14 cellular contexts compared by ENCODE assay signal in the genomic region with DNA sequence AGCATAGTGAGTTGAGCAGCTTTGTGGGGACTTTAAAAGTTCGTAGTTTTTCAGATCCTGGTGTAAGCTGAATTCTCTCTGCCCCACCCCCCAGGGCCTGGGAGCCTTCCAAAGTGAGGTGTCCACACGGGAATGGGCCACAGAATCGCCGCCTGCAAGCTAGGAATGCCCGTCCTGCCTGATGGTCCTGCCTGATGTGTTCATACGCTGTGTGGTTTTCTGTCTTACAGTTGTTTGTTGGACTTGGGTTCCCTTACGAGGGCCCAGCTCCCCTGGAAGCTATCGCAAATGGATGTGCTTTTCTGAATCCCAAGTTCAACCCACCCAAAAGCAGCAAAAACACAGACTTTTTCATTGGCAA.
DNase-seq lines count a peak whose midpoint lies in the region; ATAC-seq and TF ChIP-seq lines count a peak whose summit lies in the region.
"Had no signal": no experiment of that assay in that cellular context is flagged by ENCODE, and none has a peak within 500 bp of the region (broad histone marks: within the 10 kb centered on the region; RNA-seq: fewer than 3 reads in every experiment).

No MANE protein-coding gene starts in this region.

- H4K8ac ChIP-seq in mesenchymal stem cell (ENCODE audit: low read length), result peak overlapping the region; percentile 45

- H4K20me1 ChIP-seq in KMS-11 (ENCODE audit: insufficient read depth), result no peaks in the 10 kb centered on the region

- H3K27ac ChIP-seq in KMS-11 (peak overlapping the region; percentile 85), mesenchymal stem cell (ENCODE audit: low read length, poor library complexity, severe bottlenecking) (no peak overlapping the region), uterus (no peak overlapping the region)
- H3K27ac ChIP-seq: ascending aorta, epithelial cell of prostate had no signal

- no peak for TF ChIP-seq POLR2A in uterus (IDR thresholded peaks at IDR 0.05)

- H3K4me2 ChIP-seq in KMS-11 (peak overlapping the region; percentile 91), mesenchymal stem cell (ENCODE audit: low read length, poor library complexity, severe bottlenecking) (no peak overlapping the region)

- H2BK5ac ChIP-seq in mesenchymal stem cell (ENCODE audit: low read depth, low read length, poor library complexity, severe bottlenecking), result no peak overlapping the region

- H3K14ac ChIP-seq in mesenchymal stem cell (ENCODE audit: low read length in 2 of 2), result peak overlapping the region in 1 of 2 experiments; percentile 9

- H3K36me3 ChIP-seq in KMS-11 (ENCODE audit: insufficient read depth), result no peaks in the 10 kb centered on the region
- no peaks in the 10 kb centered on the region for H3K36me3 ChIP-seq in mesenchymal stem cell (ENCODE audit: control insufficient read depth in 1 of 2, insufficient read depth in 2 of 2, low read depth in 1 of 2, low read length in 2 of 2)
- no peaks in the 10 kb centered on the region for H3K36me3 ChIP-seq in uterus
- H3K36me3 ChIP-seq: ascending aorta, thyroid gland had no signal

- H3K36me3 Mint-ChIP-seq in T-helper 17 cell (ENCODE audit: low read depth), result peaks cover 3% of the 10 kb centered on the region
- H3K36me3 Mint-ChIP-seq in type B pancreatic cell, result no peaks in the 10 kb centered on the region

- H3K4me1 ChIP-seq in KMS-11 (ENCODE audit: low read depth, poor library complexity, severe bottlenecking), result peaks cover 58% of the 10 kb centered on the region
- H3K4me1 ChIP-seq in mesenchymal stem cell (ENCODE audit: control insufficient read depth, insufficient read depth, low read depth, low read length), result peaks cover 5% of the 10 kb centered on the region
- no peaks in the 10 kb centered on the region for H3K4me1 ChIP-seq in uterus

- H3K27ac Mint-ChIP-seq in T-helper 17 cell (peak overlapping the region; percentile 93), type B pancreatic cell (peak overlapping the region; percentile 39)
- H3K27ac Mint-ChIP-seq: activated naive CD4-positive, alpha-beta T cell treated with anti-CD3 and anti-CD28 coated beads, Interleukin-2, amount 50 U/mL, for 24 hours had no signal

- no peak overlapping the region for H3K18ac ChIP-seq in mesenchymal stem cell (ENCODE audit: low read depth in 1 of 2, low read length in 2 of 2)

- no peaks in the 10 kb centered on the region for H3K9me3 ChIP-seq in T-helper 17 cell (ENCODE audit: control insufficient read depth, low read length, poor library complexity, severe bottlenecking)
- H3K9me3 ChIP-seq in mesenchymal stem cell (ENCODE audit: control insufficient read depth, low read length), result no peaks in the 10 kb centered on the region
- H3K9me3 ChIP-seq in uterus, result no peaks in the 10 kb centered on the region
- H3K9me3 ChIP-seq: ascending aorta, heart left ventricle, spleen, thyroid gland had no signal

- H3K4me1 Mint-ChIP-seq in T-helper 17 cell, result peaks cover 48% of the 10 kb centered on the region
- H3K4me1 Mint-ChIP-seq in type B pancreatic cell (ENCODE audit: unreplicated experiment), result peaks cover 17% of the 10 kb centered on the region

- H3K27me3 Mint-ChIP-seq in T-helper 17 cell (no peaks in the 10 kb centered on the region), type B pancreatic cell (no peaks in the 10 kb centered on the region)
- H3K27me3 Mint-ChIP-seq: activated naive CD4-positive, alpha-beta T cell treated with anti-CD3 and anti-CD28 coated beads, Interleukin-2, amount 50 U/mL, for 24 hours; activated T-helper 17 cell treated with anti-CD3 and anti-CD28 coated beads, Interleukin-2, amount 50 U/mL, for 72 hours had no signal

- H3K23ac ChIP-seq in mesenchymal stem cell (ENCODE audit: low read length in 2 of 2), result no peak overlapping the region

- peak overlapping the region; percentile 77 for H4K91ac ChIP-seq in mesenchymal stem cell (ENCODE audit: low read length)

- H3K79me1 ChIP-seq in mesenchymal stem cell (replicated peaks; ENCODE audit: low read length, poor library complexity, severe bottlenecking), result peaks cover 1% of the 10 kb centered on the region

- 87% methylated on average over 8 of the region's 8 CpGs for WGBS in mesenchymal stem cell

- no peak overlapping the region for H3K4me3 ChIP-seq in KMS-11 (IDR thresholded peaks at IDR 0.05; ENCODE audit: insufficient read depth, low read depth, low read length)
- no peak overlapping the region for H3K4me3 ChIP-seq in mesenchymal stem cell (ENCODE audit: insufficient read depth in 1 of 2, low read depth in 1 of 2, low read length in 2 of 2)
- H3K4me3 ChIP-seq in uterus, result no peak overlapping the region
- H3K4me3 ChIP-seq: ascending aorta, heart left ventricle, spleen, thyroid gland had no signal

- H2BK120ac ChIP-seq in mesenchymal stem cell (ENCODE audit: low read depth, low read length), result no peak overlapping the region

- H3K27me3 ChIP-seq in KMS-11 (ENCODE audit: insufficient read depth, low read depth) (no peaks in the 10 kb centered on the region), mesenchymal stem cell (ENCODE audit: control insufficient read depth in 1 of 2, insufficient read depth in 1 of 2, low read length in 2 of 2) (no peaks in the 10 kb centered on the region), uterus (no peaks in the 10 kb centered on the region)
- H3K27me3 ChIP-seq: ascending aorta, heart left ventricle, spleen, thyroid gland had no signal

- H3K79me2 ChIP-seq in KMS-11 (ENCODE audit: insufficient read depth, low read depth), result peaks cover 11% of the 10 kb centered on the region; the same call in 1 of the 2 replicates

- no peak overlapping the region for H3K4me3 Mint-ChIP-seq in T-helper 17 cell
- no peak overlapping the region for H3K4me3 Mint-ChIP-seq in type B pancreatic cell
- H3K4me3 Mint-ChIP-seq: activated naive CD4-positive, alpha-beta T cell treated with anti-CD3 and anti-CD28 coated beads, Interleukin-2, amount 50 U/mL, for 24 hours had no signal

- H2AFZ ChIP-seq in KMS-11 (ENCODE audit: low read depth) (no peak overlapping the region), mesenchymal stem cell (ENCODE audit: low read depth, low read length) (no peak overlapping the region)

- intact Hi-C loops in uterus (cut with DNase I; ENCODE audit: low total_unique reads), result loop anchor here (5.0 kb wide), 1 partner anchor 295 kb away; no protein-coding TSS in a partner anchor

- no peak for ATAC-seq in T-helper 17 cell

- H2AK5ac ChIP-seq in mesenchymal stem cell (ENCODE audit: low read length, severe bottlenecking), result no peak overlapping the region

- H3K9ac ChIP-seq in KMS-11 (peak overlapping the region; percentile 34; the same call in 1 of the 2 replicates), mesenchymal stem cell (ENCODE audit: low read length) (no peak overlapping the region)

- H2BK12ac ChIP-seq in mesenchymal stem cell (ENCODE audit: low read length in 2 of 2), result peak overlapping the region in 1 of 2 experiments; percentile 53

- no peaks in the 10 kb centered on the region for H3K9me3 Mint-ChIP-seq in type B pancreatic cell
- H3K9me3 Mint-ChIP-seq: activated naive CD4-positive, alpha-beta T cell treated with anti-CD3 and anti-CD28 coated beads, Interleukin-2, amount 50 U/mL, for 24 hours; activated T-helper 17 cell treated with anti-CD3 and anti-CD28 coated beads, Interleukin-2, amount 50 U/mL, for 72 hours had no signal

- DNase-seq in T-helper 17 cell (no peak), mesenchymal stem cell (no peak), type B pancreatic cell (ENCODE audit: extremely low spot score, unreplicated experiment) (no peak), hepatic stellate cell (ENCODE audit: low spot score) (no peak), uterus (no peak), A172 (ENCODE audit: low spot score) (no peak)

- no peak overlapping the region for H2BK15ac ChIP-seq in mesenchymal stem cell (ENCODE audit: low read depth, poor library complexity, severe bottlenecking)

- no peak overlapping the region for H3K4ac ChIP-seq in mesenchymal stem cell (ENCODE audit: low read depth in 1 of 2, low read length in 2 of 2)

- TF ChIP-seq CTCF in KMS-11 (conservative IDR thresholded peaks at IDR 0.05; ENCODE audit: low read depth, low read length), result no peak
- TF ChIP-seq CTCF in type B pancreatic cell (conservative IDR thresholded peaks at IDR 0.05), result no peak
- TF ChIP-seq CTCF in uterus (IDR thresholded peaks at IDR 0.05), result no peak
